23 cellular contexts compared by ENCODE assay signal in the genomic region with DNA sequence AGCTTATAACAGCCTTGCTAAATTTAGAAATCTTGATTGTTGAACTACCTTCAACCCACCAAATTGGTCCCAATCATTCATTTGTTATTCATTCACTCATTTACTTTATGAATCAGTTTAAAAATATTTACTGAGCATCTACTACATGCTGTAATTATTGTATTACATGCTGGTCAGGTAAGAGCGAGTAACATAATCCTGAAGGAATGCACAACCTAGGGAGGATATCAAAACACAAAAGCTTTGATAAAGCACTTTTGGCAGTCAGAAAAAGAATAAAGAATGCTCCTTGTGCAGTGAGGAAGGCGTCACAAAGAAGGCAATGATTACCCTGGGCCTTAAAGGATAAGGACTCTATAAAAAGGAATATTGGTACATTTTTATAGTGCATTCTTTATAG.
"Had no signal": no experiment of that assay in that cellular context is flagged by ENCODE, and none has a peak within 500 bp of the region (broad histone marks: within the 10 kb centered on the region; RNA-seq: fewer than 3 reads in every experiment).

No MANE protein-coding gene starts in this region.

- H3K4me3 ChIP-seq: coronary artery, gastrocnemius medialis, mucosa of descending colon, pancreas, right lobe of liver, spleen, testis, tibial nerve, upper lobe of right lung, vagina had no signal

- H3K4me1 ChIP-seq: gastrocnemius medialis, pancreas, right lobe of liver, spleen, testis, tibial nerve, upper lobe of right lung, vagina had no signal

- FAIRE-seq: endothelial cell of umbilical vein, keratinocyte, pancreas had no signal

- H3K9me3 ChIP-seq: gastrocnemius medialis, mucosa of descending colon, pancreas, right lobe of liver, spleen, testis, tibial nerve, upper lobe of right lung, vagina had no signal

- H3K27me3 ChIP-seq: gastrocnemius medialis, right lobe of liver, spleen, testis, tibial nerve, upper lobe of right lung, vagina had no signal

- DNase-seq: effector CD4-positive, alpha-beta T cell; endodermal cell; gastrocnemius medialis; glutamatergic neuron; immature natural killer cell; left colon; mucosa of descending colon; naive thymus-derived CD8-positive, alpha-beta T cell; occipital lobe; pancreas; retina; right lobe of liver; spleen; stimulated activated CD4-positive, alpha-beta T cell treated with anti-CD3 and anti-CD28 coated beads, Interleukin-15, amount 100 ng/mL, for 24 hours; stimulated activated CD4-positive, alpha-beta T cell treated with anti-CD3 and anti-CD28 coated beads, Interleukin-1b, Interleukin-23, amount 100 ng/mL, for 48 hours; stimulated activated CD4-positive, alpha-beta T cell treated with anti-CD3 and anti-CD28 coated beads, Interleukin-4, amount 100 ng/mL, for 24 hours; testis; upper lobe of right lung had no signal

- H3K27ac ChIP-seq: coronary artery, gastrocnemius medialis, pancreas, right lobe of liver, spleen, testis, tibial nerve, upper lobe of right lung, vagina had no signal

- H3K36me3 ChIP-seq: gastrocnemius medialis, pancreas, right lobe of liver, spleen, tibial nerve, upper lobe of right lung, vagina had no signal
